8 cellular contexts compared by ENCODE assay signal in the genomic region with DNA sequence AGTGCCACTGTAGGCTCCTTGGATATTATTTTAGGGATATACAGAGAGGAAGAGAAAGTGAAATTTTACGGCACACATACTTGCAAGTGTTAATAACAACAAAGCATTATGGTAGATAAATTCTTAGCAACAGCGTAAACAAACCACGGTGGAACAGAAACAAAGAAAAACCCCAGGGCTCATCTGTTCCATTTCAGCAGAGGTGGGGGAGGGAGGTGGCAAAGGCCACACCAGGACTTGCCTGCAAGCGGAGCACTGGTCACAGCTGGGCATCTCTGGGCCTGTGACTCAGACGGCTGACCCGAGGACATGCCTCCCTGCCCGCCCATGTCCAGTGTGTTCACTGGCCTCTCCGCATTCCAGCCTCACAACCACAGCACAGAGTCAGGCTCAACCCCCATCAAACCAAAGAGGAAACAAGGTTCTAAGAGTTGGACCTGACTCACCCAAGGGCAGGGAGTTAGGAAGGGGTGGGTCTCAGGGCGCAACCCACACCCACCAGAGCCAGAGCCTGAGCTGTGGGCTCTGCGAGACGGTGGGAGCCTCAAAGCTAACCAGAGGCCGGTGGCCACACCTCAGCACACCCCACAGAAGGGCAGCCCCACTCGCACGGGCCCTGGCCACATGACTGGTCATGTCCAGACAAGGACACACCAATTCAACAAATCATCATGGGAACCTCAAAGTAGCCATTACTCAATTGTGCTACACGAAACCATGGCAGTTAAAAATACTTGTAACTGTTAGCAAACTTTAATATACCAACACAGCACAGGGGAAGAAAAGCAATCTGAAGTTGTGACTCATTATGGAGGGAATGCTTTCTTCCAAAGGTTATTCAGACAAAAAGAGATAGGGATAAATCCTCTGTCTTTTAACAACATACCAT. TPM values are rescaled to one million over a fixed set of nuclear protein-coding genes. Genes with fewer than 3 reads are reported as not detected.
DNase-seq lines count a peak whose midpoint lies in the region; ATAC-seq and TF ChIP-seq lines count a peak whose summit lies in the region.

No MANE protein-coding gene starts in this region.

- H3K9me3 ChIP-seq in AG04450 (ENCODE audit: control insufficient read depth, insufficient read depth, low read length) (no peaks in the 10 kb centered on the region; the same call in 1 of the 2 replicates), OCI-LY7 (ENCODE audit: low read length) (no peaks in the 10 kb centered on the region), subcutaneous abdominal adipose tissue (ENCODE audit: control insufficient read depth in 5 of 5, low read length in 5 of 5) (no peaks in the 10 kb centered on the region)

- peaks cover 28% of the 10 kb centered on the region for H3K79me2 ChIP-seq in OCI-LY7 (ENCODE audit: insufficient read depth, low read depth, low read length)

- H3K4me1 ChIP-seq in OCI-LY7 (ENCODE audit: insufficient read depth, low read length, poor library complexity, severe bottlenecking), result peaks cover 23% of the 10 kb centered on the region
- H3K4me1 ChIP-seq in subcutaneous abdominal adipose tissue (ENCODE audit: control insufficient read depth in 5 of 5, insufficient read depth in 5 of 5, low read length in 5 of 5), result peaks cover 25 to 76% (median 74%) of the 10 kb centered on the region in 5 donors

- H3K4me1 Mint-ChIP-seq in neural crest cell, result peaks cover 59% of the 10 kb centered on the region

- no peak for TF ChIP-seq CTCF in AG04450 (IDR thresholded peaks at IDR 0.05; ENCODE audit: low read depth, low read length)
- no peak for TF ChIP-seq CTCF in OCI-LY7 (conservative IDR thresholded peaks at IDR 0.05; ENCODE audit: low read length)
- no peak for TF ChIP-seq CTCF in fibroblast of mammary gland (conservative IDR thresholded peaks at IDR 0.05; ENCODE audit: control insufficient read depth, insufficient read depth, low read depth, low read length)
- no peak for TF ChIP-seq CTCF in neural crest cell (conservative IDR thresholded peaks at IDR 0.05)

- POLR2A ChIA-PET in AG04450 (lab: Yijun Ruan, JAX) (interaction anchor here (0.7 to 1.3 kb wide), 5 partner anchors 9 to 78 kb away, joined by 3 to 9 read pairs (median 5); a partner anchor contains a TSS), OCI-LY7 (lab: Charles Lee) (interaction anchor here (0.6 kb wide), 1 partner anchor 17 kb away, joined by 4 read pairs; no protein-coding TSS in a partner anchor)

- H3K9ac ChIP-seq in subcutaneous abdominal adipose tissue (ENCODE audit: low read length in 5 of 5), result peak overlapping the region; percentile 42 to 85 (median 77)

- no peaks in the 10 kb centered on the region for H3K27me3 Mint-ChIP-seq in neural crest cell (ENCODE audit: low read depth)

- peak overlapping the region; percentile 99 for H3K27ac ChIP-seq in AG04450 (ENCODE audit: low read depth, low read length)
- H3K27ac ChIP-seq in OCI-LY7 (ENCODE audit: low read depth, low read length, poor library complexity, severe bottlenecking), result no peak overlapping the region
- peak overlapping the region; percentile 93 for H3K27ac ChIP-seq in subcutaneous abdominal adipose tissue (ENCODE audit: low read depth, low read length)

- peak overlapping the region; percentile 10; the same call in 1 of the 2 replicates for H3K4me2 ChIP-seq in OCI-LY7 (ENCODE audit: low read length)

- H3K36me3 Mint-ChIP-seq in neural crest cell (ENCODE audit: low read depth), result no peaks in the 10 kb centered on the region

- no peak overlapping the region for H3K4me3 Mint-ChIP-seq in neural crest cell

- CTCF ChIA-PET in AG04450 (lab: Charles Lee) (interaction anchor here (1.6 to 1.7 kb wide), 2 partner anchors 9 to 11 kb away, joined by 3 read pairs; a partner anchor contains a TSS), OCI-LY7 (lab: Charles Lee; ENCODE audit: unreplicated experiment) (no interaction called here)

- BruUV-seq in OCI-LY7 (replicated peaks; lab: Mats Ljungman, UMichigan), result no TSS peak

- ATAC-seq in GM18867 (IDR thresholded peaks at IDR 0.05; ENCODE audit: unreplicated experiment) (peak; percentile 95), HG03064 (IDR thresholded peaks at IDR 0.05; ENCODE audit: low read depth, unreplicated experiment) (peak; percentile 86)

- H3K4me3 ChIP-seq in AG04450 (ENCODE audit: low read depth, low read length) (peak overlapping the region; percentile 53), OCI-LY7 (ENCODE audit: low read depth, low read length, poor library complexity, severe bottlenecking) (no peak overlapping the region), fibroblast of mammary gland (ENCODE audit: control insufficient read depth, low read depth, low read length) (peak overlapping the region; percentile 40), subcutaneous abdominal adipose tissue (ENCODE audit: low read depth in 1 of 5, low read length in 5 of 5) (peak overlapping the region; percentile 38 to 59 (median 47))

- no peak overlapping the region for H2AFZ ChIP-seq in OCI-LY7 (ENCODE audit: low read length)

- H3K27me3 ChIP-seq in AG04450 (ENCODE audit: control insufficient read depth, insufficient read depth, low read length) (no peaks in the 10 kb centered on the region), subcutaneous abdominal adipose tissue (ENCODE audit: control insufficient read depth in 5 of 5, insufficient read depth in 4 of 5, low read length in 5 of 5) (no peaks in the 10 kb centered on the region)

- DNase-seq in AG04450 (ENCODE audit: low read depth, low spot score) (peak; percentile 84), OCI-LY7 (ENCODE audit: low spot score) (no peak), activated T-helper 1 cell treated with Interleukin-2 at 50 U/mL for 16 hours (ENCODE audit: low read depth) (peak; percentile 43), fibroblast of mammary gland (ENCODE audit: low read depth) (peak; percentile 99), neural crest cell (ENCODE audit: low read depth, low spot score) (peak; percentile 40)

- peaks cover 9% of the 10 kb centered on the region; the same call in 1 of the 2 replicates for H4K20me1 ChIP-seq in OCI-LY7 (ENCODE audit: insufficient read depth, low read length)

- intact Hi-C loops in OCI-LY7 (cut with micrococcal nuclease; ENCODE audit: unreplicated experiment), result no loop called here

- H3K27ac Mint-ChIP-seq in neural crest cell (ENCODE audit: unreplicated experiment), result peak overlapping the region; percentile 1

- H3K9me3 Mint-ChIP-seq in neural crest cell, result no peaks in the 10 kb centered on the region

- H3K9me2 ChIP-seq in OCI-LY7 (ENCODE audit: insufficient read depth, low read length), result no peaks in the 10 kb centered on the region

- H3K36me3 ChIP-seq in OCI-LY7 (ENCODE audit: insufficient read depth, low read length) (no peaks in the 10 kb centered on the region), subcutaneous abdominal adipose tissue (ENCODE audit: control insufficient read depth in 5 of 5, insufficient read depth in 5 of 5, low read length in 5 of 5) (no peaks in the 10 kb centered on the region)

RNA-seq across cellular contexts. Expression of a gene that starts 10.7 kb away (rescaled TPM):
- polyA plus RNA-seq in AG04450 (2011; rRNA removed), result 46.9 and 54.3 TPM in 2 replicates
- polyA minus RNA-seq in AG04450 (2011; rRNA and poly(A)+ RNA removed), result 47.7 and 51.9 TPM in 2 replicates
- 30.5 and 33.7 TPM in 2 replicates for total RNA-seq in OCI-LY7 (2014; rRNA removed; shearing (Covaris generic))
- total RNA-seq in OCI-LY7 (2022) (24.2 and 25.7 TPM in 2 replicates), neural crest cell (21.1 and 23.3 TPM in 2 replicates)

RNA-seq across cellular contexts. Expression of a gene that starts 37.8 kb away (rescaled TPM):
- polyA plus RNA-seq in AG04450 (2011; rRNA removed), result 7.7 and 8.8 TPM in 2 replicates
- polyA minus RNA-seq in AG04450 (2011; rRNA and poly(A)+ RNA removed), result 5.0 and 5.1 TPM in 2 replicates
- 5.6 and 17.1 TPM in 2 replicates for total RNA-seq in OCI-LY7 (2014; rRNA removed; shearing (Covaris generic))
- total RNA-seq in OCI-LY7 (2022) (12.0 TPM in 2 replicates), neural crest cell (27.3 and 27.8 TPM in 2 replicates)
